8 cellular contexts compared by ENCODE assay signal in the genomic region with DNA sequence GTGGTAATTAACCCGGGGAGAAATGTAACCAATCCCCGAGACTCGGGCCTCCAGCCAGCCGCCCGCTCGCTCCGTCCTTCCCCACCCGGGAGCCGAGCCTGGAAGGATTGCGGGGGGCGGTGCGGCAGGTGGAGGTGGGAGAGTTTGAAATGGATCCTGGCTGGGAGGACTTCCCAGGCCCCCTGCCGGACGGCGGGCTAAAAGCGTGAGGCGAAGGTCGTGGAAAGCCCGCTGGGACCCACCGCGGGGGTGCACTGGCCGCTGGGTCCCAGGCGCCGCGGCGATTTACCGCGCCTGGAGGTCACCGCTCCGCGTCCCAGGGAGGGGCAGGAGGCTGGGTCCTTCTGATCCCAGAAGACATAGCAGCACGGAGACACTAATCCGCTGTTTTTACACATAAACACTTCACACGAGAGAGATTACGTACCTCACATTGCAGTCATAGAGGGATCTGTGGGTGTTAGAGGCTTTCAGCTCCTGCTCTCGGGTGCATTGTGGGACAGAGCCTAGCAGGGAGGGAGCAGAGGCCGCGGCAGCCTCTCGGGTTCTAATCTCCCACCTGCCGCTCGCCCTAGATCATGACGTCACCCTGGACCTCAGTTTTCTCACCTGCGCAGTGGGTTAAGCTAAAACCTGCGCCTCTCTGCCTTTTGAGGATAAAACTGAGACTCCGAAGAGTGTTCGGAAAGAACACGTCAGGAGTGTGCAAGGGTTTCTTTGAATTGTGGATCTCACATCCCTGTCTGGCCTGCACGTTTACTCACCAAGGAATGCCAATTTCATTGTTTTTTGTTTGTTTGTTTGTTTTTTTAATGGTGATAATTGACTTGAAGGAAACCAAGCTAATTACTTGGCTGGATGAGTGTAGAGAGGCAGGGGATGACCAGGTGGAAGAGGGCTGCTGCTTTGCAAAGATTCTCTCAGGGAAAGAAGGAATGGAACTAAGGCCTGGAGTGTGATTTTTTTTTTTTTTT. TPM values are rescaled to one million over a fixed set of nuclear protein-coding genes. Genes with fewer than 3 reads are reported as not detected.
A peak's percentile ranks its signal among the peaks of the same experiment; 100 is the strongest.
DNase-seq lines count a peak whose midpoint lies in the region; ATAC-seq and TF ChIP-seq lines count a peak whose summit lies in the region.

No MANE protein-coding gene starts in this region.

- H3K4me1 ChIP-seq in HUES6 (ENCODE audit: control insufficient read depth, insufficient read depth, low read length) (peaks cover 10% of the 10 kb centered on the region), SK-N-SH (ENCODE audit: control insufficient read depth in 1 of 2, insufficient read depth in 2 of 2, low read depth in 1 of 2, low read length in 1 of 2) (peaks cover 0 to 10% of the 10 kb centered on the region in 2 experiments; a peak in 2 of 4 replicates), ascending aorta (peaks cover 0 to 2% of the 10 kb centered on the region in 2 donors), iPS-18a (ENCODE audit: control insufficient read depth, low read depth, low read length) (peaks cover 3% of the 10 kb centered on the region), skeletal muscle tissue (ENCODE audit: control insufficient read depth in 3 of 3, insufficient read depth in 3 of 3, low read length in 3 of 3) (peaks cover 37 to 41% (median 41%) of the 10 kb centered on the region in 3 donors)

- peaks cover 29% of the 10 kb centered on the region for H3K27me3 ChIP-seq in HUES6 (ENCODE audit: control insufficient read depth, insufficient read depth, low read length)
- 0 out of 2 replicates have a peak, but pooled peaks cover 7% of the 10 kb centered on the region for H3K27me3 ChIP-seq in SK-N-SH (ENCODE audit: insufficient read depth)
- H3K27me3 ChIP-seq in ascending aorta, result no peaks in the 10 kb centered on the region
- peaks cover 23% of the 10 kb centered on the region for H3K27me3 ChIP-seq in iPS-18a (ENCODE audit: control insufficient read depth, insufficient read depth, low read length)
- no peaks in the 10 kb centered on the region for H3K27me3 ChIP-seq in skeletal muscle tissue (ENCODE audit: control insufficient read depth in 3 of 3, insufficient read depth in 3 of 3, low read length in 3 of 3)

- peak overlapping the region; percentile 98 for H2AFZ ChIP-seq in SK-N-SH (ENCODE audit: low read depth)

- no peaks in the 10 kb centered on the region for H4K20me1 ChIP-seq in SK-N-SH (ENCODE audit: insufficient read depth)

- DNase-seq in DMS53 treated with DMSO at 0.1 percent for 48 hours (lab: John Stamatoyannopoulos, UW; ENCODE audit: unreplicated experiment) (peak; percentile 89), SK-N-SH (peak; percentile 85), ascending aorta (ENCODE audit: low spot score in 2 of 2) (peak in 1 of 2 donors; percentile 75), NCI-H226 (no peak)

- H3K9me2 ChIP-seq in SK-N-SH, result no peaks in the 10 kb centered on the region

- CTCF ChIA-PET in SK-N-SH (lab: Yijun Ruan, JAX), result interaction anchor here (1.1 to 3.0 kb wide), 7 partner anchors 13 to 51 kb away, joined by 3 to 15 read pairs (median 8); a partner anchor contains a TSS

- peak; percentile 54 for TF ChIP-seq CTCF in SK-N-SH (IDR thresholded peaks at IDR 0.05)
- TF ChIP-seq CTCF in ascending aorta (IDR thresholded peaks at IDR 0.05), result peak; percentile 28 to 32 (median 32)

- peak; percentile 25 for ATAC-seq in GM21367 (IDR thresholded peaks at IDR 0.05; ENCODE audit: unreplicated experiment)

- POLR2A ChIA-PET in SK-N-SH (lab: Yijun Ruan, JAX), result no interaction called here

- H3K4me2 ChIP-seq in SK-N-SH, result peak overlapping the region; percentile 92

- TF ChIP-seq EP300 in SK-N-SH (IDR thresholded peaks at IDR 0.05; ENCODE audit: borderline replicate concordance in 1 of 2, low read depth in 1 of 2, low read length in 1 of 2), result no peak

- H3K36me3 ChIP-seq in HUES6 (ENCODE audit: control insufficient read depth, insufficient read depth, low read length), result no peaks in the 10 kb centered on the region
- H3K36me3 ChIP-seq in SK-N-SH (replicated peaks in 1 of 2; ENCODE audit: control insufficient read depth in 1 of 2, insufficient read depth in 2 of 2, low read length in 1 of 2), result no peaks in the 10 kb centered on the region
- no peaks in the 10 kb centered on the region for H3K36me3 ChIP-seq in ascending aorta
- H3K36me3 ChIP-seq in iPS-18a (ENCODE audit: control insufficient read depth, low read depth, low read length), result no peaks in the 10 kb centered on the region
- no peaks in the 10 kb centered on the region for H3K36me3 ChIP-seq in skeletal muscle tissue (ENCODE audit: control insufficient read depth in 3 of 3, insufficient read depth in 3 of 3, low read length in 3 of 3)

- WGBS in SK-N-SH (ENCODE audit: low lambda C conversion rate), result 28% methylated on average over 25 of the region's 48 CpGs

- H3K27ac ChIP-seq in HUES6 (ENCODE audit: low read depth, low read length), result peak overlapping the region; percentile 54; the same call in 1 of the 2 replicates
- H3K27ac ChIP-seq in SK-N-SH (ENCODE audit: low read depth in 2 of 2, low read length in 1 of 2), result peak overlapping the region in 1 of 2 experiments; percentile 76; a peak in 2 of 4 replicates
- H3K27ac ChIP-seq in ascending aorta, result peak overlapping the region; percentile 81 to 83
- H3K27ac ChIP-seq in iPS-18a (ENCODE audit: low read length), result no peak overlapping the region
- H3K27ac ChIP-seq in skeletal muscle tissue (ENCODE audit: low read depth, low read length), result peak overlapping the region; percentile 98

- H3K9ac ChIP-seq in HUES6 (ENCODE audit: low read length) (peak overlapping the region; percentile 54), SK-N-SH (peak overlapping the region; percentile 64; the same call in 1 of the 2 replicates), iPS-18a (ENCODE audit: low read length) (peak overlapping the region; percentile 52), skeletal muscle tissue (ENCODE audit: low read depth in 1 of 3, low read length in 3 of 3) (peak overlapping the region; percentile 85 to 89 (median 88))

- no peaks in the 10 kb centered on the region for H3K79me2 ChIP-seq in SK-N-SH (ENCODE audit: insufficient read depth)

- no peak for TF ChIP-seq RAD21 in SK-N-SH (IDR thresholded peaks at IDR 0.05; ENCODE audit: low read length)

- H3K9me3 ChIP-seq in HUES6 (ENCODE audit: control insufficient read depth, insufficient read depth, low read depth, low read length) (no peaks in the 10 kb centered on the region), SK-N-SH (no peaks in the 10 kb centered on the region), ascending aorta (no peaks in the 10 kb centered on the region), iPS-18a (ENCODE audit: control insufficient read depth, low read depth, low read length) (no peaks in the 10 kb centered on the region), skeletal muscle tissue (ENCODE audit: control insufficient read depth in 3 of 3, low read length in 3 of 3) (no peaks in the 10 kb centered on the region)

- H3K4me3 ChIP-seq in HUES6 (ENCODE audit: low read depth, low read length) (peak overlapping the region; percentile 65), SK-N-SH (ENCODE audit: low read depth in 2 of 2, low read length in 1 of 2) (peak overlapping the region; percentile 70 to 79), ascending aorta (peak overlapping the region; percentile 79 to 89), iPS-18a (ENCODE audit: low read length) (peak overlapping the region; percentile 72), skeletal muscle tissue (ENCODE audit: low read length in 3 of 3) (peak overlapping the region; percentile 71 to 74 (median 74))

- H3F3A ChIP-seq in SK-N-SH (replicated peaks; ENCODE audit: insufficient read depth), result no peaks in the 10 kb centered on the region

- intact Hi-C loops in ascending aorta (cut with DNase I), result loop anchor here (5.0 kb wide), 1 partner anchor 34 kb away; no protein-coding TSS in a partner anchor

TF ChIP-seq in SK-N-SH, 30 proteins besides CTCF, POLR2A, EP300 and RAD21:
- TF ChIP-seq SMC3 (IDR thresholded peaks at IDR 0.05; ENCODE audit: low read depth, low read length) (no peak; the same call in 1 of the 2 replicates), GATA2 (CRISPR knock-in tag; IDR thresholded peaks at IDR 0.05) (no peak), SIN3A (IDR thresholded peaks at IDR 0.05; ENCODE audit: borderline replicate concordance, low read depth, low read length) (0 out of 2 replicates have a peak, but pooled peaks have one; percentile 5), TCF12 (IDR thresholded peaks at IDR 0.05) (peak; percentile 2; the same call in 1 of the 2 replicates), JUND (IDR thresholded peaks at IDR 0.05) (no peak), ELF1 (IDR thresholded peaks at IDR 0.05) (no peak)
- TF ChIP-seq, protein P1, sequence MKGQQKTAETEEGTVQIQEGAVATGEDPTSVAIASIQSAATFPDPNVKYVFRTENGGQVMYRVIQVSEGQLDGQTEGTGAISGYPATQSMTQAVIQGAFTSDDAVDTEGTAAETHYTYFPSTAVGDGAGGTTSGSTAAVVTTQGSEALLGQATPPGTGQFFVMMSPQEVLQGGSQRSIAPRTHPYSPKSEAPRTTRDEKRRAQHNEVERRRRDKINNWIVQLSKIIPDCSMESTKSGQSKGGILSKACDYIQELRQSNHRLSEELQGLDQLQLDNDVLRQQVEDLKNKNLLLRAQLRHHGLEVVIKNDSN (IDR thresholded peaks at IDR 0.05; ENCODE audit: borderline replicate concordance, low read depth), result no peak

RNA-seq across cellular contexts. Expression of a gene that starts 17.1 kb away (rescaled TPM):
- polyA plus RNA-seq in SK-N-SH (2012; rRNA removed), result 126 and 160 TPM in 2 replicates
- polyA plus RNA-seq in SK-N-SH (2012; cell fraction: cytosol; rRNA removed), result 72.5 and 122 TPM in 2 replicates
- polyA plus RNA-seq in SK-N-SH (2012; cell fraction: nucleus; rRNA removed), result 97.8 and 148 TPM in 2 replicates
- total RNA-seq in ascending aorta, result 45.8 TPM
- total RNA-seq in skeletal muscle tissue, result 50.1 TPM

RNA-seq across cellular contexts. Expression of a gene that starts 19.3 kb away (rescaled TPM):
- polyA plus RNA-seq in SK-N-SH (2012; rRNA removed), result 0.08 and 0.18 TPM in 2 replicates
- 0.03 and 0.04 TPM in 2 replicates for polyA plus RNA-seq in SK-N-SH (2012; cell fraction: cytosol; rRNA removed)
- 0.46 and 0.90 TPM in 2 replicates for polyA plus RNA-seq in SK-N-SH (2012; cell fraction: nucleus; rRNA removed)
- total RNA-seq in ascending aorta (not detected), skeletal muscle tissue (0.52 TPM)

RNA-seq across cellular contexts. Expression of a gene that starts 44.4 kb away (rescaled TPM):
- polyA plus RNA-seq in SK-N-SH (2012; rRNA removed), result 0.05 TPM in 1 of 2 replicates, not detected in the other
- polyA plus RNA-seq in SK-N-SH (2012; cell fraction: cytosol; rRNA removed), result not detected in 2 replicates
- polyA plus RNA-seq in SK-N-SH (2012; cell fraction: nucleus; rRNA removed), result 0.04 and 0.06 TPM in 2 replicates
- total RNA-seq in ascending aorta (not detected), skeletal muscle tissue (not detected)

RNA-seq across cellular contexts. Expression of a gene that starts 59.1 kb away (rescaled TPM):
- not detected in 2 replicates for polyA plus RNA-seq in SK-N-SH (2012; rRNA removed)
- 0.01 TPM in 1 of 2 replicates, not detected in the other for polyA plus RNA-seq in SK-N-SH (2012; cell fraction: cytosol; rRNA removed)
- polyA plus RNA-seq in SK-N-SH (2012; cell fraction: nucleus; rRNA removed), result not detected in 2 replicates
- not detected for total RNA-seq in ascending aorta
- 43.3 TPM for total RNA-seq in skeletal muscle tissue
